In genomic region chr10:93121311-93121710, GRCh38 we compare ENCODE assay signal across 22 cellular contexts. TPM values are rescaled to one million over a fixed set of nuclear protein-coding genes. Genes with fewer than 3 reads are reported as not detected.
DNase-seq lines count a peak whose midpoint lies in the region; ATAC-seq, FAIRE-seq and TF ChIP-seq lines count a peak whose summit lies in the region.
"Had no signal": no experiment of that assay in that cellular context is flagged by ENCODE, and none has a peak within 500 bp of the region (broad histone marks: within the 10 kb centered on the region; RNA-seq: fewer than 3 reads in every experiment).

No MANE protein-coding gene starts in this region.

- in situ Hi-C loops in IMR-90 (cut with MboI; ENCODE audit: low sequenced_read_pairs) = no loop called here

- no peak overlapping the region for H3K18ac ChIP-seq in IMR-90 (ENCODE audit: low read depth, low read length)

- H3K9ac ChIP-seq in IMR-90 (ENCODE audit: low read depth, low read length) = no peak overlapping the region

- no peaks in the 10 kb centered on the region for H3K9me2 ChIP-seq in OCI-LY7 (ENCODE audit: insufficient read depth, low read length)

- H2BK5ac ChIP-seq in IMR-90 (ENCODE audit: low read depth, low read length, poor library complexity, severe bottlenecking) = no peak overlapping the region

- H3K36me3 ChIP-seq in IMR-90 (ENCODE audit: control insufficient read depth, insufficient read depth, low read length) (no peaks in the 10 kb centered on the region), bronchial epithelial cell (ENCODE audit: control insufficient read depth, insufficient read depth, low read length) (no peaks in the 10 kb centered on the region), WERI-Rb-1 (no peaks in the 10 kb centered on the region), OCI-LY7 (ENCODE audit: insufficient read depth, low read length) (no peaks in the 10 kb centered on the region)
- H3K36me3 ChIP-seq: BE2C, HAP-1 had no signal

- no peaks in the 10 kb centered on the region for H3K79me1 ChIP-seq in IMR-90 (ENCODE audit: low read depth in 1 of 2, low read length in 2 of 2)

- no peaks in the 10 kb centered on the region for H3K9me1 ChIP-seq in IMR-90 (ENCODE audit: insufficient read depth, low read length)

- H4K20me1 ChIP-seq in IMR-90 (ENCODE audit: insufficient read depth, low read length) (no peaks in the 10 kb centered on the region), OCI-LY7 (ENCODE audit: insufficient read depth, low read length) (no peaks in the 10 kb centered on the region)

- no peak overlapping the region for H2BK120ac ChIP-seq in IMR-90 (ENCODE audit: low read depth, low read length)

- ATAC-seq in IMR-90 (ENCODE audit: low read depth) (no peak), left lobe of liver (no peak)

- CTCF ChIA-PET in IMR-90 (lab: Yijun Ruan, JAX) = no interaction called here
- CTCF ChIA-PET in OCI-LY7 (lab: Charles Lee; ENCODE audit: unreplicated experiment) = no interaction called here

- WGBS in IMR-90 (ENCODE audit: extremely low coverage in 2 of 2, insufficient read length in 1 of 2), 2 experiments = no CpG with 5 or more reads among the region's 3 CpGs

- BruUV-seq in IMR-90 (replicated peaks; lab: Mats Ljungman, UMichigan) (no TSS peak), OCI-LY7 (replicated peaks; lab: Mats Ljungman, UMichigan) (no TSS peak)

- intact Hi-C loops in IMR-90 (cut with micrococcal nuclease) = no loop called here
- intact Hi-C loops in OCI-LY7 (cut with micrococcal nuclease; ENCODE audit: unreplicated experiment) = no loop called here

- no peak overlapping the region for H3K4ac ChIP-seq in IMR-90 (ENCODE audit: low read depth, low read length)

- H3K27ac ChIP-seq in IMR-90 (ENCODE audit: insufficient read depth, low read length) (no peak overlapping the region), WERI-Rb-1 (no peak overlapping the region), OCI-LY7 (ENCODE audit: low read depth, low read length, poor library complexity, severe bottlenecking) (no peak overlapping the region)
- H3K27ac ChIP-seq: HL-60 had no signal

- no peak for TF ChIP-seq RAD21 in IMR-90 (IDR thresholded peaks at IDR 0.05; ENCODE audit: low read length)

- H4K8ac ChIP-seq in IMR-90 (ENCODE audit: low read depth in 2 of 2, low read length in 2 of 2) = no peak overlapping the region

- H3K79me2 ChIP-seq in OCI-LY7 (ENCODE audit: insufficient read depth, low read depth, low read length) = no peaks in the 10 kb centered on the region

- no peak overlapping the region for H2BK15ac ChIP-seq in IMR-90 (ENCODE audit: low read depth, low read length)

- no peak overlapping the region for H2AK5ac ChIP-seq in IMR-90 (ENCODE audit: low read depth, low read length)

- FAIRE-seq in bronchial epithelial cell (lab: Jason Lieb, UNC) = peak; percentile 13
- FAIRE-seq: A204.1, G401.6 had no signal

- H2AFZ ChIP-seq in IMR-90 (replicated peaks; ENCODE audit: low read length, poor library complexity) (no peak overlapping the region), OCI-LY7 (ENCODE audit: low read length) (no peak overlapping the region)

- H3K4me2 ChIP-seq in IMR-90 (ENCODE audit: low read depth, low read length) (no peak overlapping the region), OCI-LY7 (ENCODE audit: low read length) (no peak overlapping the region)

- POLR2A ChIA-PET in IMR-90 (lab: Charles Lee; ENCODE audit: unreplicated experiment) = no interaction called here
- POLR2A ChIA-PET in OCI-LY7 (lab: Charles Lee) = no interaction called here

- H3K27me3 ChIP-seq in IMR-90 (ENCODE audit: control insufficient read depth, insufficient read depth, low read length) (peaks cover 8% of the 10 kb centered on the region), bronchial epithelial cell (ENCODE audit: control insufficient read depth, insufficient read depth, low read length) (peaks cover 2% of the 10 kb centered on the region), WERI-Rb-1 (ENCODE audit: insufficient read depth, low read depth, severe bottlenecking) (no peaks in the 10 kb centered on the region)
- H3K27me3 ChIP-seq: BE2C had no signal

- no peak overlapping the region for H3K14ac ChIP-seq in IMR-90 (replicated peaks; ENCODE audit: low read depth, low read length)

- no peak overlapping the region for H3K56ac ChIP-seq in IMR-90 (ENCODE audit: extremely low read depth, insufficient read depth, low read length)

- no peak overlapping the region for H3K23ac ChIP-seq in IMR-90 (ENCODE audit: low read depth, low read length)

- H4K5ac ChIP-seq in IMR-90 (ENCODE audit: low read depth, low read length) = no peak overlapping the region

- no peak overlapping the region for H4K91ac ChIP-seq in IMR-90 (ENCODE audit: insufficient read depth, low read depth, low read length)

- TF ChIP-seq POLR2A in IMR-90 (IDR thresholded peaks at IDR 0.05; ENCODE audit: low read depth, low read length) = no peak

- no peak overlapping the region for H2BK20ac ChIP-seq in IMR-90 (ENCODE audit: low read depth, low read length)

- H3K4me1 ChIP-seq in IMR-90 (ENCODE audit: control insufficient read depth, insufficient read depth, low read length) (no peaks in the 10 kb centered on the region), OCI-LY7 (ENCODE audit: insufficient read depth, low read length, poor library complexity, severe bottlenecking) (peaks cover 9% of the 10 kb centered on the region)
- H3K4me1 ChIP-seq: BE2C, HAP-1 had no signal

- dilution Hi-C loops in IMR-90 (cut with HindIII; ENCODE audit: low sequenced_read_pairs, unreplicated experiment) = loop anchor here (25.0 kb wide), 1 partner anchor 166 kb away; no protein-coding TSS in a partner anchor

- peak overlapping the region; percentile 24 for H2AK9ac ChIP-seq in IMR-90 (replicated peaks; ENCODE audit: low read depth, low read length, poor library complexity)

- DNase-seq in IMR-90 (no peak), bronchial epithelial cell (ENCODE audit: low read depth) (no peak), left lobe of liver (ENCODE audit: low spot score) (peak; percentile 24), WERI-Rb-1 (no peak), OCI-LY7 (ENCODE audit: low spot score) (no peak), hepatic stellate cell (ENCODE audit: low spot score) (no peak)
- no peak for DNase-seq in activated naive CD4-positive, alpha-beta T cell treated with anti-CD3 and anti-CD28 coated beads, Interleukin-2, amount 50 U/mL, for 16 hours
- DNase-seq: ACHN; BE2C; C1 segment of cervical spinal cord; CD4-positive, CD25-positive, alpha-beta regulatory T cell; CD8-positive, alpha-beta memory T cell; COR-L47; DMS 273 treated with DMSO at 0.1 percent for 48 hours; KG1 had no signal

- H3K9me3 ChIP-seq in IMR-90 (ENCODE audit: control insufficient read depth, insufficient read depth, low read length) (peaks cover 5% of the 10 kb centered on the region), WERI-Rb-1 (ENCODE audit: severe bottlenecking) (peaks cover under 1% of the 10 kb centered on the region), OCI-LY7 (ENCODE audit: low read length) (peaks cover 6% of the 10 kb centered on the region; the same call in 1 of the 2 replicates)
- H3K9me3 ChIP-seq: BE2C had no signal

- H3K4me3 ChIP-seq in IMR-90 (ENCODE audit: insufficient read depth, low read depth, low read length) = no peak overlapping the region
- H3K4me3 ChIP-seq in bronchial epithelial cell (ENCODE audit: low read depth, low read length) = no peak overlapping the region
- no peak overlapping the region for H3K4me3 ChIP-seq in WERI-Rb-1 (ENCODE audit: low read depth, low read length)
- H3K4me3 ChIP-seq in OCI-LY7 (ENCODE audit: low read depth, low read length, poor library complexity, severe bottlenecking) = no peak overlapping the region
- H3K4me3 ChIP-seq: HAP-1 had no signal

- TF ChIP-seq CTCF in IMR-90 (conservative IDR thresholded peaks at IDR 0.05; ENCODE audit: low read depth, low read length) (no peak), bronchial epithelial cell (IDR thresholded peaks at IDR 0.05; ENCODE audit: insufficient read depth, low read length, severe bottlenecking) (no peak), WERI-Rb-1 (IDR thresholded peaks at IDR 0.05; ENCODE audit: low read depth, low read length) (no peak), OCI-LY7 (conservative IDR thresholded peaks at IDR 0.05; ENCODE audit: low read length) (no peak)

TF ChIP-seq in IMR-90, 13 proteins besides CTCF, POLR2A, EP300 and RAD21 (continues in another document):
- TF ChIP-seq FOS (IDR thresholded peaks at IDR 0.05; ENCODE audit: low read depth, low read length) (no peak), CHD1 (IDR thresholded peaks at IDR 0.05; ENCODE audit: low read depth, low read length) (no peak), MAFK (IDR thresholded peaks at IDR 0.05; ENCODE audit: low read depth, low read length) (no peak), NFE2L2 (IDR thresholded peaks at IDR 0.05; ENCODE audit: low read depth, low read length) (no peak), MXI1 (IDR thresholded peaks at IDR 0.05; ENCODE audit: borderline replicate concordance, low read depth, low read length) (no peak), SMC3 (IDR thresholded peaks at IDR 0.05; ENCODE audit: low read depth, low read length) (no peak), RFX5 (IDR thresholded peaks at IDR 0.05; ENCODE audit: low read depth, low read length) (no peak), ELK1 (IDR thresholded peaks at IDR 0.05; ENCODE audit: borderline replicate concordance, low read depth, low read length) (no peak), BHLHE40 (IDR thresholded peaks at IDR 0.05; ENCODE audit: low read depth, low read length) (no peak), RCOR1 (IDR thresholded peaks at IDR 0.05; ENCODE audit: insufficient replicate concordance, low read length) (no peak)

RNA-seq across cellular contexts. Expression of gene CYP26A1, which starts 47.6 kb away (rescaled TPM):
- total RNA-seq in IMR-90 (2012; rRNA removed) (not detected in 2 replicates), bronchial epithelial cell (not detected in 2 replicates), left lobe of liver (16.2 TPM), OCI-LY7 (2022) (not detected in 2 replicates)
- polyA plus RNA-seq in IMR-90 (2012; rRNA removed) = 0.15 TPM in 1 of 2 replicates, not detected in the other
- 0.06 and 0.07 TPM in 2 replicates for polyA plus RNA-seq in IMR-90 (2012; cell fraction: cytosol; rRNA removed)
- 0.37 and 0.38 TPM in 2 replicates for polyA plus RNA-seq in IMR-90 (2012; cell fraction: nucleus; rRNA removed; ENCODE audit: low replicate concordance)
- not detected in 2 replicates for total RNA-seq in OCI-LY7 (2014; rRNA removed; shearing (Covaris generic))
- total RNA-seq: CD4-positive, CD25-positive, alpha-beta regulatory T cell; CD8-positive, alpha-beta memory T cell; H4; HT1080 had no signal
- polyA plus RNA-seq: CD4-positive, CD25-positive, alpha-beta regulatory T cell; CD8-positive, alpha-beta memory T cell; IgD-negative memory B cell had no signal

Comparison
In these comparisons a context has a peak if more than half of its experiments do, and no peak if none do; other contexts are left out.
1. RNA of gene CYP26A1, which starts 47.6 kb away (total RNA-seq): 16.2 TPM in left lobe of liver (single experiment); not detected in IMR-90, not detected in bronchial epithelial cell and not detected in OCI-LY7; every median in the first group is over 10 times any median in the second.